Comparison of ENCODE assay signal across 10 cellular contexts in genomic region chr7:120989571-120990220, GRCh38. TPM values are rescaled to one million over a fixed set of nuclear protein-coding genes. Genes with fewer than 3 reads are reported as not detected.
DNase-seq lines count a peak whose midpoint lies in the region; ATAC-seq, FAIRE-seq and TF ChIP-seq lines count a peak whose summit lies in the region.
"Had no signal": no experiment of that assay in that cellular context is flagged by ENCODE, and none has a peak within 500 bp of the region (broad histone marks: within the 10 kb centered on the region; RNA-seq: fewer than 3 reads in every experiment).

No MANE protein-coding gene starts in this region.

- H3K36me3 ChIP-seq in BJ (ENCODE audit: control insufficient read depth, insufficient read depth, low read length) (no peaks in the 10 kb centered on the region), left ventricle myocardium inferior (no peaks in the 10 kb centered on the region), prostate gland (no peaks in the 10 kb centered on the region)

- H3K4me1 ChIP-seq in left ventricle myocardium inferior (peaks cover 66% of the 10 kb centered on the region), prostate gland (replicated peaks) (no peaks in the 10 kb centered on the region)

- DNase-seq in BJ (ENCODE audit: low read depth) (no peak), left ventricle myocardium inferior (peak; percentile 22), prostate gland (ENCODE audit: low spot score) (no peak), urothelium cell line (ENCODE audit: low spot score) (no peak), NCI-H1417 treated with DMSO at 0.1 percent for 48 hours (lab: John Stamatoyannopoulos, UW) (no peak)
- DNase-seq in activated effector memory CD4-positive, alpha-beta T cell treated with anti-CD3 and anti-CD28 coated beads, Interleukin-2, amount 50 U/mL, for 16 hours, result no peak
- DNase-seq: activated naive CD8-positive, alpha-beta T cell treated with anti-CD3 and anti-CD28 coated beads, Interleukin-2, amount 50 U/mL, for 24 hours; NCI-H2029 had no signal

- 44% methylated on average over 12 of the region's 12 CpGs for WGBS in prostate gland

- H3K9me3 ChIP-seq in left ventricle myocardium inferior (replicated peaks) (no peaks in the 10 kb centered on the region), prostate gland (no peaks in the 10 kb centered on the region)

- H3K27ac ChIP-seq in left ventricle myocardium inferior (replicated peaks), result peak overlapping the region; percentile 94
- peak overlapping the region; percentile 74 to 80 for H3K27ac ChIP-seq in prostate gland

- no peak for ATAC-seq in GM19467 (IDR thresholded peaks at IDR 0.05; ENCODE audit: unreplicated experiment)
- ATAC-seq: activated naive CD8-positive, alpha-beta T cell treated with anti-CD3 and anti-CD28 coated beads, Interleukin-2, amount 50 U/mL, for 24 hours had no signal

- POLR2A ChIA-PET in BJ (lab: Charles Lee), result interaction anchor here (0.7 to 1.1 kb wide), 2 partner anchors 35 to 119 kb away, joined by 3 read pairs; no protein-coding TSS in a partner anchor

- no peak for TF ChIP-seq POLR2A in prostate gland (IDR thresholded peaks at IDR 0.05)

- H3K27me3 ChIP-seq in BJ (ENCODE audit: control insufficient read depth, insufficient read depth, low read length), result no peaks in the 10 kb centered on the region
- no peaks in the 10 kb centered on the region for H3K27me3 ChIP-seq in left ventricle myocardium inferior (ENCODE audit: low read depth)
- H3K27me3 ChIP-seq in prostate gland (replicated peaks; ENCODE audit: insufficient read depth), result no peaks in the 10 kb centered on the region

- FAIRE-seq in urothelium cell line (lab: Jason Lieb, UNC), result no peak

- CTCF ChIA-PET in BJ (lab: Yijun Ruan, JAX), result interaction anchor here (1.0 to 6.5 kb wide), 14 partner anchors 11 to 347 kb away, joined by 4 to 136 read pairs (median 5); no protein-coding TSS in a partner anchor

- H3K4me3 ChIP-seq in BJ (ENCODE audit: low read depth, low read length) (peak overlapping the region; percentile 45), WI38 (ENCODE audit: low read depth, low read length) (peak overlapping the region; percentile 85), left ventricle myocardium inferior (peak overlapping the region; percentile 74), prostate gland (peak overlapping the region; percentile 20 to 25)

- TF ChIP-seq CTCF in BJ (IDR thresholded peaks at IDR 0.05; ENCODE audit: insufficient read depth, low read depth, low read length) (no peak), WI38 (IDR thresholded peaks at IDR 0.05; ENCODE audit: low read depth, low read length) (no peak), left ventricle myocardium inferior (IDR thresholded peaks at IDR 0.05; ENCODE audit: borderline replicate concordance) (no peak), prostate gland (IDR thresholded peaks at IDR 0.05) (no peak)

- intact Hi-C loops in left ventricle myocardium inferior (cut with micrococcal nuclease) (loop anchor here (2.0 kb wide), 1 partner anchor 91 kb away; no protein-coding TSS in a partner anchor), prostate gland (cut with DNase I) (no loop called here)

RNA-seq across cellular contexts. Expression of gene CPED1, which starts 1.2 kb away (rescaled TPM):
- 18.3 and 22.0 TPM in 2 replicates for polyA plus RNA-seq in BJ (2011; rRNA removed)
- 34.9 and 35.6 TPM in 2 replicates for polyA minus RNA-seq in BJ (2011; rRNA and poly(A)+ RNA removed)
- 33.8 TPM for total RNA-seq in left ventricle myocardium inferior
- total RNA-seq in prostate gland, result 10 to 100 TPM; 10.7 to 23.3 TPM

RNA-seq across cellular contexts. Expression of gene ING3, which starts 39.1 kb away (rescaled TPM):
- polyA plus RNA-seq in BJ (2011; rRNA removed), result 4.4 and 8.4 TPM in 2 replicates
- polyA minus RNA-seq in BJ (2011; rRNA and poly(A)+ RNA removed), result 3.1 and 6.5 TPM in 2 replicates
- total RNA-seq in left ventricle myocardium inferior, result 13.4 TPM
- 10 to 100 TPM; 12.4 to 20.8 TPM for total RNA-seq in prostate gland

Comparison
In these comparisons a context has a peak if more than half of its experiments do, and no peak if none do; other contexts are left out.
1. H3K4me3 ChIP-seq: peak in every context shown above with its lines; median percentile 85 in WI38; 74 in left ventricle myocardium inferior; 45 in BJ; 22 in prostate gland.